Comparison of ENCODE assay signal across 8 cellular contexts in the genomic region with DNA sequence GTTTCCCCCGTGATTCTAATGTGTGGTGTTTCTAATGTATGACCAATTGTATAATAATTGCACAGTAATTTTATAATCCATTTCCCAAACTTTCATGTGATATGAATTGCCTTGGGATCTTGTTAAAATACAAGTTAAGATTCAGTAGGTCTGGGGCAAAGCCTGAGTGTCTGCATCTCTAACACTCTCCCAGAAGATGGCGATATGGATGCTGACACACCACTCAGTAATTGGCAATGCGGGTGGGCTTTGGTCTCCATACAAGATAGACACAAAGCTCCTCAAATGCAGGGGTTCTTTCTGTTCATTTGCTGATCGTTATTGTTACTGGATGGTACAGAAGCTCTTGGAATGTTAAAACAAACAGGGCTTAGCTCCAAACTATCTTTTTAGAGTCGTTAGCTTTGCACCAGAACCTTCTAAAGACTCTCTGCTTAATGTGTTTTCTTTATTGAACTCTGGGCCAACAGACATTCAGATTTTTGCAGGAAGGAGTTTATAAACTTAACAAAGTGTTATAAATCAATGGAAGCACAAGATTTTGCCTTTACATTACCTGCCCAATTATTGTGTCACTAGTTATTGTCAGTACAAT. TPM values are rescaled to one million over a fixed set of nuclear protein-coding genes. Genes with fewer than 3 reads are reported as not detected.
A peak's percentile ranks its signal among the peaks of the same experiment; 100 is the strongest.
DNase-seq lines count a peak whose midpoint lies in the region; ATAC-seq and TF ChIP-seq lines count a peak whose summit lies in the region.

No MANE protein-coding gene starts in this region.

- TF ChIP-seq CTCF in Caco-2 (IDR thresholded peaks at IDR 0.05; ENCODE audit: insufficient read depth in 1 of 2, low read depth in 1 of 2, low read length in 1 of 2, severe bottlenecking in 1 of 2, unreplicated experiment in 1 of 2) (peak; percentile 41 to 53), RWPE2 (IDR thresholded peaks at IDR 0.05; ENCODE audit: poor library complexity, severe bottlenecking) (peak; percentile 51), gastroesophageal sphincter (IDR thresholded peaks at IDR 0.05) (peak in 1 of 4 experiments; percentile 49)

- H3K9me3 Mint-ChIP-seq in Caco-2 (ENCODE audit: unreplicated experiment) = no peaks in the 10 kb centered on the region

- H3K4me1 Mint-ChIP-seq in Caco-2 (ENCODE audit: low read depth, unreplicated experiment) = no peaks in the 10 kb centered on the region

- no peak for TF ChIP-seq POLR2A in gastroesophageal sphincter (IDR thresholded peaks at IDR 0.05)

- POLR2A ChIA-PET in Caco-2 (lab: Charles Lee) = no interaction called here
- POLR2A ChIA-PET in HEK293T (lab: Yijun Ruan, JAX) = no interaction called here

- H3K27me3 ChIP-seq in Caco-2 (replicated peaks; ENCODE audit: control insufficient read depth, insufficient read depth, low read length) = no peaks in the 10 kb centered on the region
- no peaks in the 10 kb centered on the region for H3K27me3 ChIP-seq in RWPE2 (ENCODE audit: insufficient read depth, poor library complexity, severe bottlenecking)
- no peaks in the 10 kb centered on the region for H3K27me3 ChIP-seq in gastroesophageal sphincter

- peaks cover 6% of the 10 kb centered on the region for H3K27me3 Mint-ChIP-seq in Caco-2 (ENCODE audit: insufficient read depth, unreplicated experiment)

- peak in 1 of 2 experiments; percentile 21 for DNase-seq in Caco-2
- peak; percentile 38 for DNase-seq in HEK293T (ENCODE audit: extremely low spot score)
- no peak for DNase-seq in RWPE2 (ENCODE audit: low spot score)
- DNase-seq in iris pigment epithelial cell (ENCODE audit: low read depth) = peak; percentile 58
- DNase-seq in putamen (ENCODE audit: low spot score) = no peak
- DNase-seq in activated CD8-positive, alpha-beta memory T cell treated with anti-CD3 and anti-CD28 coated beads, Interleukin-2, amount 50 U/mL, for 48 hours = no peak
- DNase-seq in NCI-H146 treated with DMSO at 0.1 percent for 48 hours (lab: John Stamatoyannopoulos, UW; ENCODE audit: unreplicated experiment) = no peak

- no peaks in the 10 kb centered on the region for H3K4me1 ChIP-seq in Caco-2
- peaks cover 4% of the 10 kb centered on the region for H3K4me1 ChIP-seq in RWPE2 (ENCODE audit: insufficient read depth, poor library complexity, severe bottlenecking)
- H3K4me1 ChIP-seq in gastroesophageal sphincter = no peaks in the 10 kb centered on the region

- TF ChIP-seq EP300 in gastroesophageal sphincter (IDR thresholded peaks at IDR 0.05) = no peak

- H3K36me3 ChIP-seq in Caco-2 (ENCODE audit: control insufficient read depth, insufficient read depth, low read length) = no peaks in the 10 kb centered on the region
- H3K36me3 ChIP-seq in RWPE2 (ENCODE audit: low read depth) = no peaks in the 10 kb centered on the region
- H3K36me3 ChIP-seq in gastroesophageal sphincter = no peaks in the 10 kb centered on the region

- no peaks in the 10 kb centered on the region for H3K36me3 Mint-ChIP-seq in Caco-2 (ENCODE audit: insufficient read depth, unreplicated experiment)

- no TSS peak for BruUV-seq in Caco-2 (replicated peaks; lab: Mats Ljungman, UMichigan)

- no peaks in the 10 kb centered on the region for H3K9me3 ChIP-seq in Caco-2
- H3K9me3 ChIP-seq in RWPE2 (ENCODE audit: severe bottlenecking) = no peaks in the 10 kb centered on the region
- H3K9me3 ChIP-seq in gastroesophageal sphincter = no peaks in the 10 kb centered on the region

- peak overlapping the region; percentile 14 for H3K27ac ChIP-seq in RWPE2 (ENCODE audit: poor library complexity, severe bottlenecking)
- H3K27ac ChIP-seq in gastroesophageal sphincter = no peak overlapping the region

- CTCF ChIA-PET in Caco-2 (lab: Charles Lee) (no interaction called here), HEK293T (lab: Yijun Ruan, JAX) (interaction anchor here (0.6 to 0.8 kb wide), 5 partner anchors 80 to 471 kb away, joined by 3 read pairs; no protein-coding TSS in a partner anchor)

- 34 to 36% methylated on average over 4 to 5 of the region's 5 CpGs for WGBS in gastroesophageal sphincter (ENCODE audit: low coverage in 1 of 2), 2 donors

- no peak overlapping the region for H3K4me3 Mint-ChIP-seq in Caco-2 (ENCODE audit: unreplicated experiment)

- ATAC-seq in RWPE2 (ENCODE audit: low read depth) (peak; percentile 67; the same call in 2 of the 3 replicates), gastroesophageal sphincter (no peak)

- H3K4me3 ChIP-seq in Caco-2 (ENCODE audit: low read depth, low read length) (no peak overlapping the region), RWPE2 (ENCODE audit: severe bottlenecking) (no peak overlapping the region), gastroesophageal sphincter (no peak overlapping the region)

- H3K27ac Mint-ChIP-seq in Caco-2 (ENCODE audit: unreplicated experiment) = no peak overlapping the region

- intact Hi-C loops in Caco-2 (cut with micrococcal nuclease; ENCODE audit: unreplicated experiment) = loop anchor here (5.0 kb wide), 1 partner anchor 871 kb away; no protein-coding TSS in a partner anchor

TF ChIP-seq in HEK293T, 16 proteins besides CTCF, POLR2A, EP300 and RAD21:
- no peak for TF ChIP-seq FOXM1 (IDR thresholded peaks at IDR 0.05; ENCODE audit: borderline replicate concordance)
- TF ChIP-seq CTBP1 (IDR thresholded peaks at IDR 0.05; ENCODE audit: borderline replicate concordance) = no peak
- TF ChIP-seq ZNF384 (IDR thresholded peaks at IDR 0.05) = no peak
- no peak for TF ChIP-seq NFRKB (IDR thresholded peaks at IDR 0.05)
- TF ChIP-seq SUZ12 (IDR thresholded peaks at IDR 0.05) = no peak
- no peak for TF ChIP-seq LEF1 (IDR thresholded peaks at IDR 0.05; ENCODE audit: borderline replicate concordance)
- no peak for TF ChIP-seq FOXA1 (IDR thresholded peaks at IDR 0.05)
- no peak for TF ChIP-seq SP1 (IDR thresholded peaks at IDR 0.05)

RNA-seq across cellular contexts. Expression of a gene that starts 45.4 kb away (rescaled TPM):
- total RNA-seq in Caco-2 (2022) (not detected in 2 replicates), gastroesophageal sphincter (under 1 TPM in 2 of 4 donors, not detected in 2; 0.08 to 0.27 TPM)

Comparison
In these comparisons a context has a peak if more than half of its experiments do, and no peak if none do; other contexts are left out.
1. DNase-seq: peak in HEK293T (single experiment) and iris pigment epithelial cell (single experiment); none in RWPE2 (single experiment), putamen (single experiment), activated CD8-positive, alpha-beta memory T cell treated with anti-CD3 and anti-CD28 coated beads, Interleukin-2, amount 50 U/mL, for 48 hours (single experiment) and NCI-H146 treated with DMSO at 0.1 percent for 48 hours (single experiment).